Comparison of ENCODE assay signal across 12 cellular contexts in the genomic region with DNA sequence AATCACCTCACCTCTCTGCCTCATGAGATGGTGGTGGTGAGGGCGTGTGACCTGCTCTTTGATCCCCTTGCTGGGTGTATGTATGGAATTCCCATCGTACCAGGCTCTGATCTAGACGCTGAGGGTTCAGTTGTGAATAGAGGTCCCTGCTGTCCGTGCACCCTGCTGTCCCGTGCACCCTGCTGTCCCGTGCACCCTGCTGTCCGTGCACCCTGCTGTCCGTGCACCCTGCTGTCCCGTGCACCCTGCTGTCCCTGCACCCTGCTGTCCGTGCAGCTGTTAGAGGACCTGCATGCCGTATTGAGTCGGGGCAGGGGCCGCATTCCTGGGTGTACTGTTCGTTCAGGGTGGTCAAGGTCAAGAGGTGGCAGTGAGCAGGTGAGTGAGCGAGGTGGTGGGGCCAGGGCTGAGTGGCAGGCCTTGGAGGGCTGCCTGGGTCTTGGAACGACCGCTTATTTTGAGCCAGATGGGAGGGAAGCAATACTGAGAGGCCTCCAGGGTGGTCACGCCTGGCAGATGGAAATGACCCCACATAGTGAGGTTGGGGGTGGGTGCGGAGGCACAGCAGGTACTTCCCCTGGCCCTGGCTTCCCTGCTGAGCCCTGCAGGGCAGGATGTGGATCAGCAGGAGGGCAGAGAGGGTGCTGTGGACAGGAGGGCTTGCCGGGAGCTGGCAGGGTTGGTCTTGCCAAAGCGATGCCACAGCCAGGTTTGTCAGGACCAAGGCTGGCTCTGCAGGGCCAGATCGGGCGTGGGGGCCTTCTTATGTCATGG. TPM values are rescaled to one million over a fixed set of nuclear protein-coding genes. Genes with fewer than 3 reads are reported as not detected.
DNase-seq lines count a peak whose midpoint lies in the region; ATAC-seq and TF ChIP-seq lines count a peak whose summit lies in the region.
"Had no signal": no experiment of that assay in that cellular context is flagged by ENCODE, and none has a peak within 500 bp of the region (broad histone marks: within the 10 kb centered on the region; RNA-seq: fewer than 3 reads in every experiment).

No MANE protein-coding gene starts in this region.

- no peaks in the 10 kb centered on the region for H3K9me3 ChIP-seq in cardiac muscle cell (ENCODE audit: low read depth)
- H3K9me3 ChIP-seq in left ventricle myocardium inferior (replicated peaks): no peaks in the 10 kb centered on the region
- no peaks in the 10 kb centered on the region for H3K9me3 ChIP-seq in NT2/D1 (ENCODE audit: insufficient read depth, low read length)
- no peaks in the 10 kb centered on the region for H3K9me3 ChIP-seq in vagina

- H3K36me3 ChIP-seq in cardiac muscle cell: peaks cover 37% of the 10 kb centered on the region
- H3K36me3 ChIP-seq in left ventricle myocardium inferior: peaks cover 65% of the 10 kb centered on the region
- peaks cover 65% of the 10 kb centered on the region for H3K36me3 ChIP-seq in NT2/D1 (ENCODE audit: insufficient read depth, insufficient read length, low read length)
- H3K36me3 ChIP-seq in vagina: peaks cover 0 to 68% of the 10 kb centered on the region in 2 donors

- in situ Hi-C loops in GM13977 (cut with MboI; ENCODE audit: low pct_unique_long_range_greater_than_20kb, low sequenced_read_pairs, unreplicated experiment): no loop called here

- H3K27me3 ChIP-seq in cardiac muscle cell (no peaks in the 10 kb centered on the region), left ventricle myocardium inferior (ENCODE audit: low read depth) (no peaks in the 10 kb centered on the region), NT2/D1 (ENCODE audit: insufficient read depth, insufficient read length) (no peaks in the 10 kb centered on the region), vagina (no peaks in the 10 kb centered on the region)

- peak overlapping the region; percentile 64 for H3K27ac Mint-ChIP-seq in glutamatergic neuron (ENCODE audit: unreplicated experiment)
- H3K27ac Mint-ChIP-seq: activated T-helper 17 cell treated with anti-CD3 and anti-CD28 coated beads, Interleukin-2, amount 50 U/mL, for 72 hours; stimulated activated effector memory CD8-positive, alpha-beta T cell treated with anti-CD3 and anti-CD28 coated beads, Interleukin-12 subunit alpha, Interleukin-12 subunit beta, amount 100 ng/mL, for 72 hours had no signal

- peaks cover 11% of the 10 kb centered on the region for H3K4me1 Mint-ChIP-seq in glutamatergic neuron (ENCODE audit: low read depth, unreplicated experiment)

- H3K4me3 ChIP-seq in cardiac muscle cell: no peak overlapping the region
- no peak overlapping the region for H3K4me3 ChIP-seq in left ventricle myocardium inferior
- H3K4me3 ChIP-seq in NT2/D1 (ENCODE audit: insufficient read length, low read depth): no peak overlapping the region
- H3K4me3 ChIP-seq in vagina: no peak overlapping the region

- H3K4me1 ChIP-seq in cardiac muscle cell (ENCODE audit: low read depth) (peaks cover 3% of the 10 kb centered on the region), left ventricle myocardium inferior (peaks cover 61% of the 10 kb centered on the region), NT2/D1 (ENCODE audit: insufficient read depth, insufficient read length) (peaks cover 11% of the 10 kb centered on the region), vagina (peaks cover 13% of the 10 kb centered on the region)

- no peak overlapping the region for H3K4me3 Mint-ChIP-seq in glutamatergic neuron (ENCODE audit: unreplicated experiment)
- H3K4me3 Mint-ChIP-seq: activated T-helper 17 cell treated with anti-CD3 and anti-CD28 coated beads, Interleukin-2, amount 50 U/mL, for 72 hours; stimulated activated effector memory CD8-positive, alpha-beta T cell treated with anti-CD3 and anti-CD28 coated beads, Interleukin-12 subunit alpha, Interleukin-12 subunit beta, amount 100 ng/mL, for 72 hours had no signal

- H3K9ac ChIP-seq in NT2/D1 (ENCODE audit: insufficient read length, low read depth): no peak overlapping the region

- intact Hi-C loops in left ventricle myocardium inferior (cut with micrococcal nuclease) (no loop called here), vagina (cut with DNase I) (no loop called here)

- no peak for TF ChIP-seq CTCF in cardiac muscle cell (IDR thresholded peaks at IDR 0.05; ENCODE audit: low read depth, low read length)
- TF ChIP-seq CTCF in left ventricle myocardium inferior (IDR thresholded peaks at IDR 0.05; ENCODE audit: borderline replicate concordance): no peak
- no peak for TF ChIP-seq CTCF in glutamatergic neuron (IDR thresholded peaks at IDR 0.05; ENCODE audit: partially characterized antibody, unreplicated experiment)
- no peak for TF ChIP-seq CTCF in vagina (IDR thresholded peaks at IDR 0.05)
- TF ChIP-seq CTCF in GM13977 (IDR thresholded peaks at IDR 0.05; ENCODE audit: extremely low read depth, insufficient read depth, missing control alignments): no peak

- peak in 1 of 2 donors; percentile 20 for DNase-seq in cardiac muscle cell (ENCODE audit: low read depth in 1 of 2, low spot score in 1 of 2)
- DNase-seq in left ventricle myocardium inferior: no peak
- DNase-seq in NT2/D1 (ENCODE audit: low read depth, low spot score): peak; percentile 25
- DNase-seq in glutamatergic neuron: no peak
- peak; percentile 95 to 100 for DNase-seq in vagina (ENCODE audit: extremely low spot score in 2 of 2)
- DNase-seq in GM13977 (ENCODE audit: low spot score): no peak
- DNase-seq: kidney glomerular epithelial cell, NCI-H1436 treated with DMSO at 0.1 percent for 48 hours had no signal

- H3K9me3 Mint-ChIP-seq in glutamatergic neuron (ENCODE audit: unreplicated experiment): peaks cover 25% of the 10 kb centered on the region
- H3K9me3 Mint-ChIP-seq: activated T-helper 17 cell treated with anti-CD3 and anti-CD28 coated beads, Interleukin-2, amount 50 U/mL, for 72 hours; stimulated activated effector memory CD8-positive, alpha-beta T cell treated with anti-CD3 and anti-CD28 coated beads, Interleukin-12 subunit alpha, Interleukin-12 subunit beta, amount 100 ng/mL, for 72 hours had no signal

- TF ChIP-seq POLR2A in vagina (IDR thresholded peaks at IDR 0.05): no peak

- H3K36me3 Mint-ChIP-seq in glutamatergic neuron (ENCODE audit: unreplicated experiment): no peaks in the 10 kb centered on the region

- H3K27me3 Mint-ChIP-seq in glutamatergic neuron (ENCODE audit: unreplicated experiment): peaks cover 15% of the 10 kb centered on the region
- H3K27me3 Mint-ChIP-seq: activated T-helper 17 cell treated with anti-CD3 and anti-CD28 coated beads, Interleukin-2, amount 50 U/mL, for 72 hours had no signal

- H3K27ac ChIP-seq in cardiac muscle cell: peak overlapping the region; percentile 46
- H3K27ac ChIP-seq in left ventricle myocardium inferior (replicated peaks): no peak overlapping the region
- H3K27ac ChIP-seq in vagina: no peak overlapping the region

- no peak for ATAC-seq in HG02981 (IDR thresholded peaks at IDR 0.05; ENCODE audit: unreplicated experiment)
- ATAC-seq in HG03045 (IDR thresholded peaks at IDR 0.05; ENCODE audit: unreplicated experiment): no peak
- ATAC-seq: activated T-helper 17 cell treated with anti-CD3 and anti-CD28 coated beads, Interleukin-2, amount 50 U/mL, for 72 hours; stimulated activated effector memory CD8-positive, alpha-beta T cell treated with anti-CD3 and anti-CD28 coated beads, Interleukin-12 subunit alpha, Interleukin-12 subunit beta, amount 100 ng/mL, for 72 hours had no signal

RNA-seq across cellular contexts. Expression of gene EPN1, which starts 4.6 kb away (rescaled TPM):
- total RNA-seq in cardiac muscle cell: 144 and 164 TPM in 2 replicates
- 151 and 173 TPM in 2 replicates for polyA plus RNA-seq in cardiac muscle cell
- total RNA-seq in left ventricle myocardium inferior: 205 TPM
- total RNA-seq in glutamatergic neuron (ENCODE audit: unreplicated experiment): 150 TPM
- total RNA-seq in vagina: 43.7 TPM

RNA-seq across cellular contexts. Expression of gene U2AF2, which starts 15.6 kb away (rescaled TPM):
- total RNA-seq in cardiac muscle cell: 170 and 187 TPM in 2 replicates
- polyA plus RNA-seq in cardiac muscle cell: 13.4 and 16.3 TPM in 2 replicates
- 74.0 TPM for total RNA-seq in left ventricle myocardium inferior
- 216 TPM for total RNA-seq in glutamatergic neuron (ENCODE audit: unreplicated experiment)
- total RNA-seq in vagina: 145 TPM

RNA-seq across cellular contexts. Expression of gene CCDC106, which starts 22.5 kb away (rescaled TPM):
- total RNA-seq in cardiac muscle cell (42.4 and 49.2 TPM in 2 replicates), left ventricle myocardium inferior (14.6 TPM), glutamatergic neuron (ENCODE audit: unreplicated experiment) (32.1 TPM), vagina (8.3 TPM)
- 40.6 and 43.5 TPM in 2 replicates for polyA plus RNA-seq in cardiac muscle cell

RNA-seq across cellular contexts. Expression of gene ZNF581, which starts 27.0 kb away (rescaled TPM):
- total RNA-seq in cardiac muscle cell (28.4 and 42.0 TPM in 2 replicates), left ventricle myocardium inferior (7.1 TPM), glutamatergic neuron (ENCODE audit: unreplicated experiment) (31.0 TPM), vagina (15.5 TPM)
- polyA plus RNA-seq in cardiac muscle cell: 22.3 and 28.7 TPM in 2 replicates

RNA-seq across cellular contexts. Expression of gene ZNF580, which starts 29.7 kb away (rescaled TPM):
- total RNA-seq in cardiac muscle cell (78.4 and 84.9 TPM in 2 replicates), left ventricle myocardium inferior (11.8 TPM), glutamatergic neuron (ENCODE audit: unreplicated experiment) (43.6 TPM), vagina (30.9 TPM)
- 104 and 124 TPM in 2 replicates for polyA plus RNA-seq in cardiac muscle cell

Comparison
In these comparisons a context has a peak if more than half of its experiments do, and no peak if none do; other contexts are left out.
1. DNase-seq: peak in NT2/D1 (single experiment) and vagina (2 of 2); none in left ventricle myocardium inferior (single experiment), glutamatergic neuron (single experiment) and GM13977 (single experiment).